In genomic region chr7:1442355-1443124, GRCh38 we compare ENCODE assay signal across 16 cellular contexts.
"Had no signal": no experiment of that assay in that cellular context is flagged by ENCODE, and none has a peak within 500 bp of the region (broad histone marks: within the 10 kb centered on the region; RNA-seq: fewer than 3 reads in every experiment).

No MANE protein-coding gene starts in this region.

- H3K27me3 ChIP-seq: esophagus muscularis mucosa, gastroesophageal sphincter, neutrophil, right atrium auricular region, tibial artery, upper lobe of left lung, vagina had no signal

- H3K4me3 ChIP-seq: esophagus muscularis mucosa, gastroesophageal sphincter, right atrium auricular region, smooth muscle cell, tibial artery, upper lobe of left lung, vagina had no signal

- H3K27ac ChIP-seq: epithelial cell of prostate, esophagus muscularis mucosa, gastroesophageal sphincter, neutrophil, right atrium auricular region, tibial artery, upper lobe of left lung, vagina had no signal

- DNase-seq: effector memory CD4-positive, alpha-beta T cell; glutamatergic neuron; islet precursor cell; mammary epithelial cell; posterior cingulate gyrus; stimulated activated CD4-positive, alpha-beta T cell treated with anti-CD3 and anti-CD28 coated beads, Interleukin-2, amount 100 ng/mL, for 48 hours; stimulated activated CD8-positive, alpha-beta memory T cell treated with anti-CD3 and anti-CD28 coated beads, Interleukin-4, amount 100 ng/mL, for 48 hours; tibial artery had no signal

- H3K9me3 ChIP-seq: esophagus muscularis mucosa, gastroesophageal sphincter, neutrophil, right atrium auricular region, tibial artery, upper lobe of left lung, vagina had no signal

- H3K4me2 ChIP-seq: smooth muscle cell had no signal

- H3K4me1 ChIP-seq: right atrium auricular region had no signal
